Comparison of ENCODE assay signal across 1 cellular context in genomic region chr19:6372594-6373095, GRCh38.
TF ChIP-seq lines count a peak whose summit lies in the region.

TSS of gene ALKBH7 (plus strand) at chr19:6372794. CDS start at chr19:6372821, 27 bp downstream.

TF ChIP-seq in K562, 482 proteins besides CTCF, POLR2A, EP300 and RAD21 (continued from another document and continues in another):
- no peak for TF ChIP-seq ZNF766 (CRISPR knock-in tag; conservative IDR thresholded peaks at IDR 0.05)
- no peak; the same call in none of the 2 replicates for TF ChIP-seq CXXC5 (CRISPR knock-in tag; IDR thresholded peaks at IDR 0.05)
- no peak for TF ChIP-seq ZNF584 (CRISPR knock-in tag; IDR thresholded peaks at IDR 0.05; ENCODE audit: low read depth)
- TF ChIP-seq ZNF668 (CRISPR knock-in tag; IDR thresholded peaks at IDR 0.05): no peak
- TF ChIP-seq ZNF134 (CRISPR knock-in tag; conservative IDR thresholded peaks at IDR 0.05): no peak
- TF ChIP-seq ZBTB17 (CRISPR knock-in tag; IDR thresholded peaks at IDR 0.05): no peak
- TF ChIP-seq ZC3H11A (IDR thresholded peaks at IDR 0.05; ENCODE audit: low read depth, low read length): no peak
- TF ChIP-seq PHB (CRISPR knock-in tag; IDR thresholded peaks at IDR 0.05): 0 out of 2 replicates have a peak, but pooled peaks have one; percentile 28
- TF ChIP-seq ZNF75A (CRISPR knock-in tag; IDR thresholded peaks at IDR 0.05): no peak
- TF ChIP-seq ETV5 (CRISPR knock-in tag; IDR thresholded peaks at IDR 0.05; ENCODE audit: low read depth): no peak; the same call in none of the 2 replicates
- TF ChIP-seq HDAC3 (IDR thresholded peaks at IDR 0.05; ENCODE audit: borderline replicate concordance, partially characterized antibody): no peak
- TF ChIP-seq NR2F6 (CRISPR knock-in tag; IDR thresholded peaks at IDR 0.05): peak; percentile 87; the same call in 1 of the 2 replicates
- TF ChIP-seq SNAPC5 (CRISPR knock-in tag; IDR thresholded peaks at IDR 0.05): no peak
- TF ChIP-seq CLOCK (CRISPR knock-in tag; IDR thresholded peaks at IDR 0.05; ENCODE audit: borderline replicate concordance): no peak
- TF ChIP-seq ELF1 (tag; IDR thresholded peaks at IDR 0.05): no peak
- TF ChIP-seq CBFA2T2 (conservative IDR thresholded peaks at IDR 0.05): no peak
- no peak for TF ChIP-seq PPARD (CRISPR knock-in tag; IDR thresholded peaks at IDR 0.05)
- TF ChIP-seq ZNF175 (CRISPR knock-in tag; IDR thresholded peaks at IDR 0.05; ENCODE audit: low read depth): no peak
- peak; percentile 99 for TF ChIP-seq RBM25 (IDR thresholded peaks at IDR 0.05; ENCODE audit: low read depth, low read length, severe bottlenecking)
- no peak for TF ChIP-seq ZNF140 (CRISPR knock-in tag; IDR thresholded peaks at IDR 0.05)
- TF ChIP-seq FOXK1 (CRISPR knock-in tag; IDR thresholded peaks at IDR 0.05; ENCODE audit: borderline replicate concordance): no peak
- TF ChIP-seq POU5F1 (IDR thresholded peaks at IDR 0.05; ENCODE audit: borderline replicate concordance, low read depth, low read length, partially characterized antibody): no peak
- no peak for TF ChIP-seq COPS2 (conservative IDR thresholded peaks at IDR 0.05)
- no peak for TF ChIP-seq RBM39 (optimal IDR thresholded peaks at IDR 0.05; ENCODE audit: low read depth, low read length)
- no peak for TF ChIP-seq YBX1 (IDR thresholded peaks at IDR 0.05)
- no peak for TF ChIP-seq ZNF449 (CRISPR knock-in tag; IDR thresholded peaks at IDR 0.05)
- TF ChIP-seq ZNF274 (IDR thresholded peaks at IDR 0.05; ENCODE audit: borderline replicate concordance, low read depth, low read length): no peak
- no peak for TF ChIP-seq ZNF518B (CRISPR knock-in tag; IDR thresholded peaks at IDR 0.05)
- TF ChIP-seq ZBTB7A (IDR thresholded peaks at IDR 0.05; ENCODE audit: borderline replicate concordance, control insufficient read depth, low read depth, low read length): no peak
- no peak for TF ChIP-seq ZNF589 (CRISPR knock-in tag; IDR thresholded peaks at IDR 0.05; ENCODE audit: low read depth)
- no peak for TF ChIP-seq CEBPB (tag; IDR thresholded peaks at IDR 0.05)
- no peak for TF ChIP-seq BACH1 (tag; IDR thresholded peaks at IDR 0.05)
- 0 out of 2 replicates have a peak, but pooled peaks have one; percentile 1 for TF ChIP-seq HCFC1 (IDR thresholded peaks at IDR 0.05; ENCODE audit: low read depth, low read length)
- TF ChIP-seq ZNF217 (CRISPR knock-in tag; IDR thresholded peaks at IDR 0.05): no peak
- no peak for TF ChIP-seq EHMT2 (IDR thresholded peaks at IDR 0.05)
- no peak for TF ChIP-seq HDAC6 (IDR thresholded peaks at IDR 0.05; ENCODE audit: low read depth, low read length)
- TF ChIP-seq CEBPZ (IDR thresholded peaks at IDR 0.05; ENCODE audit: borderline replicate concordance, low read depth, low read length): peak; percentile 99
- TF ChIP-seq HNRNPH1 (optimal IDR thresholded peaks at IDR 0.05; ENCODE audit: low read depth, low read length): no peak
- no peak for TF ChIP-seq GATA2 (CRISPR knock-in tag; IDR thresholded peaks at IDR 0.05)
- TF ChIP-seq SMAD1 (IDR thresholded peaks at IDR 0.05; ENCODE audit: low read depth, low read length, partially characterized antibody): no peak
- no peak for TF ChIP-seq RBM17 (IDR thresholded peaks at IDR 0.05; ENCODE audit: borderline replicate concordance, low read depth, low read length)
- TF ChIP-seq, protein P1, sequence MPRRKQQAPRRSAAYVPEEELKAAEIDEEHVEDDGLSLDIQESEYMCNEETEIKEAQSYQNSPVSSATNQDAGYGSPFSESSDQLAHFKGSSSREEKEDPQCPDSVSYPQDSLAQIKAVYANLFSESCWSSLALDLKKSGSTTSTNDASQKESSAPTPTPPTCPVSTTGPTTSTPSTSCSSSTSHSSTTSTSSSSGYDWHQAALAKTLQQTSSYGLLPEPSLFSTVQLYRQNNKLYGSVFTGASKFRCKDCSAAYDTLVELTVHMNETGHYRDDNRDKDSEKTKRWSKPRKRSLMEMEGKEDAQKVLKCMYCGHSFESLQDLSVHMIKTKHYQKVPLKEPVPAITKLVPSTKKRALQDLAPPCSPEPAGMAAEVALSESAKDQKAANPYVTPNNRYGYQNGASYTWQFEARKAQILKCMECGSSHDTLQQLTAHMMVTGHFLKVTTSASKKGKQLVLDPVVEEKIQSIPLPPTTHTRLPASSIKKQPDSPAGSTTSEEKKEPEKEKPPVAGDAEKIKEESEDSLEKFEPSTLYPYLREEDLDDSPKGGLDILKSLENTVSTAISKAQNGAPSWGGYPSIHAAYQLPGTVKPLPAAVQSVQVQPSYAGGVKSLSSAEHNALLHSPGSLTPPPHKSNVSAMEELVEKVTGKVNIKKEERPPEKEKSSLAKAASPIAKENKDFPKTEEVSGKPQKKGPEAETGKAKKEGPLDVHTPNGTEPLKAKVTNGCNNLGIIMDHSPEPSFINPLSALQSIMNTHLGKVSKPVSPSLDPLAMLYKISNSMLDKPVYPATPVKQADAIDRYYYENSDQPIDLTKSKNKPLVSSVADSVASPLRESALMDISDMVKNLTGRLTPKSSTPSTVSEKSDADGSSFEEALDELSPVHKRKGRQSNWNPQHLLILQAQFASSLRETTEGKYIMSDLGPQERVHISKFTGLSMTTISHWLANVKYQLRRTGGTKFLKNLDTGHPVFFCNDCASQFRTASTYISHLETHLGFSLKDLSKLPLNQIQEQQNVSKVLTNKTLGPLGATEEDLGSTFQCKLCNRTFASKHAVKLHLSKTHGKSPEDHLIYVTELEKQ (CRISPR knock-in tag; IDR thresholded peaks at IDR 0.05): no peak
- TF ChIP-seq ZNF165 (CRISPR knock-in tag; IDR thresholded peaks at IDR 0.05; ENCODE audit: borderline replicate concordance): no peak
- TF ChIP-seq MTA3 (IDR thresholded peaks at IDR 0.05; ENCODE audit: borderline replicate concordance): peak; percentile 89; the same call in 1 of the 2 replicates
- TF ChIP-seq FOXP1 (CRISPR knock-in tag; IDR thresholded peaks at IDR 0.05): no peak
- no peak for TF ChIP-seq ZNF146 (CRISPR knock-in tag; IDR thresholded peaks at IDR 0.05; ENCODE audit: unreplicated experiment)
- no peak for TF ChIP-seq ZNF644 (tag; IDR thresholded peaks at IDR 0.05; ENCODE audit: low read depth)
- peak; percentile 79 for TF ChIP-seq RBBP5 (IDR thresholded peaks at IDR 0.05; ENCODE audit: borderline replicate concordance, insufficient read depth, low read length, poor library complexity, severe bottlenecking)
- no peak for TF ChIP-seq PCBP2 (IDR thresholded peaks at IDR 0.05; ENCODE audit: low read depth, low read length, poor library complexity, severe bottlenecking)
- no peak for TF ChIP-seq FOXJ2 (tag; IDR thresholded peaks at IDR 0.05)
- no peak; the same call in 1 of the 2 replicates for TF ChIP-seq KAT7 (CRISPR knock-in tag; IDR thresholded peaks at IDR 0.05; ENCODE audit: borderline replicate concordance)
- TF ChIP-seq TAF15 (IDR thresholded peaks at IDR 0.05; ENCODE audit: low read depth, low read length): no peak
- no peak for TF ChIP-seq FOSL1 (tag; conservative IDR thresholded peaks at IDR 0.05)
- no peak for TF ChIP-seq ZNF696 (CRISPR knock-in tag; conservative IDR thresholded peaks at IDR 0.05)
- no peak for TF ChIP-seq BRCA1 (IDR thresholded peaks at IDR 0.05)
- TF ChIP-seq BRCA1 (CRISPR knock-in tag; IDR thresholded peaks at IDR 0.05): no peak
- TF ChIP-seq ZNF384 (IDR thresholded peaks at IDR 0.05; ENCODE audit: low read depth, low read length): no peak
- no peak for TF ChIP-seq PYGO2 (tag; IDR thresholded peaks at IDR 0.05)
- TF ChIP-seq ZNF408 (CRISPR knock-in tag; IDR thresholded peaks at IDR 0.05; ENCODE audit: low read depth): no peak
- TF ChIP-seq MED1 (CRISPR knock-in tag; IDR thresholded peaks at IDR 0.05; ENCODE audit: borderline replicate concordance): no peak
- peak; percentile 85 for TF ChIP-seq RB1 (IDR thresholded peaks at IDR 0.05; ENCODE audit: low read depth)
- no peak for TF ChIP-seq THRA (IDR thresholded peaks at IDR 0.05)
- no peak for TF ChIP-seq GABPB1 (CRISPR knock-in tag; IDR thresholded peaks at IDR 0.05)
